ENCODE assay signal across 8 cellular contexts in genomic region chr10:27099916-27100799, GRCh38. TPM values are rescaled to one million over a fixed set of nuclear protein-coding genes. Genes with fewer than 3 reads are reported as not detected.
DNase-seq lines count a peak whose midpoint lies in the region; ATAC-seq and TF ChIP-seq lines count a peak whose summit lies in the region.

Gene ANKRD26, minus strand, starts transcription at chr10:27100494. Its CDS starts 168 bp downstream, at chr10:27100326.

- intact Hi-C loops in left ventricle myocardium superior (cut with micrococcal nuclease): no loop called here

- H3K9me3 Mint-ChIP-seq in progenitor cell of endocrine pancreas (ENCODE audit: low read depth): no peaks in the 10 kb centered on the region

- H3K4me3 Mint-ChIP-seq in progenitor cell of endocrine pancreas (ENCODE audit: low read depth): peak within 1 kb of the TSS; percentile 84

- peak; percentile 15 for TF ChIP-seq CTCF in GM13977 (IDR thresholded peaks at IDR 0.05; ENCODE audit: extremely low read depth, insufficient read depth, missing control alignments)
- TF ChIP-seq CTCF in progenitor cell of endocrine pancreas (IDR thresholded peaks at IDR 0.05; ENCODE audit: unreplicated experiment): no peak

- peak within 1 kb of the TSS; percentile 96 for H3K27ac Mint-ChIP-seq in progenitor cell of endocrine pancreas

- in situ Hi-C loops in GM13977 (cut with MboI; ENCODE audit: low pct_unique_long_range_greater_than_20kb, low sequenced_read_pairs, unreplicated experiment): no loop called here

- peaks cover 2% of the 10 kb centered on the region for H3K36me3 Mint-ChIP-seq in progenitor cell of endocrine pancreas (ENCODE audit: insufficient read depth)

- ATAC-seq in HG02870 (IDR thresholded peaks at IDR 0.05; ENCODE audit: unreplicated experiment) (peak; percentile 79), left ventricle myocardium superior (peak; percentile 96)

- peak; percentile 92 for DNase-seq in GM13977 (ENCODE audit: low spot score)
- DNase-seq in NCI-H146 treated with DMSO at 0.1 percent for 48 hours (lab: John Stamatoyannopoulos, UW; ENCODE audit: unreplicated experiment): peak; percentile 88
- DNase-seq in T-helper 1 cell: peak; percentile 94 to 97 (median 96)
- peak; percentile 61 to 98 (median 90) for DNase-seq in amygdala (lab: John Stamatoyannopoulos, UW)
- peak; percentile 100 for DNase-seq in left ventricle myocardium superior
- peak; percentile 98 for DNase-seq in progenitor cell of endocrine pancreas (ENCODE audit: low spot score, unreplicated experiment)
- peak; percentile 97 for DNase-seq in ureter (ENCODE audit: low spot score)

- no peaks in the 10 kb centered on the region for H3K27me3 Mint-ChIP-seq in progenitor cell of endocrine pancreas

- H3K4me1 Mint-ChIP-seq in progenitor cell of endocrine pancreas (ENCODE audit: low read depth): peaks cover 8% of the 10 kb centered on the region

RNA-seq across cellular contexts. Expression of gene ANKRD26, which starts in this region (rescaled TPM):
- total RNA-seq in left ventricle myocardium superior (12.3 TPM), progenitor cell of endocrine pancreas (18.2 and 23.0 TPM in 2 replicates), ureter (8.6 TPM)

Comparison
In these comparisons a context has a peak if more than half of its experiments do, and no peak if none do; other contexts are left out.
1. Peak in every context shown above with its lines: DNase-seq and ATAC-seq.